Comparison of ENCODE assay signal across 13 cellular contexts in the genomic region with DNA sequence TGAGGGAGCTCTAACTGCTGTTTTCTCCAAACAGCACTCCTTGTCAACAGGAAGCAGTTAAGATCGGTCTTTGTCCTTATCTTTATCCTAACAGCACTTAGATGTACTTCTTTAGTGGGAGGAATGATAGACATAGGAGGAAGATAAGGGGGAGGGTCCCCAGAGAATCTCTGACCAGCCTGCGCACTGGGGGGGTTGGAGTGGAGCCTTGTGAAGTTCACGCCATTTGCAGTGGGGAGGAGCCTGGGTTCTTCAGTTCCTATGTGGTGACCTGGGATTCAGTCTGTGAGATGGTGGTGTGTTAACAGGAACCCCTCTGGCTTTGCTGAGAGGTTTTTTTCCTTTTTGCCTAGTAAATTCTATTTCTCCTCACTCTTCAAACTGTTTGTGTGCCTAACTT.
"Had no signal": no experiment of that assay in that cellular context is flagged by ENCODE, and none has a peak within 500 bp of the region (broad histone marks: within the 10 kb centered on the region; RNA-seq: fewer than 3 reads in every experiment).

No MANE protein-coding gene starts in this region.

- H3K36me3 ChIP-seq: right lobe of liver, thoracic aorta, tibial nerve, upper lobe of left lung had no signal

- H2AFZ ChIP-seq: parathyroid adenoma had no signal

- DNase-seq: dorsolateral prefrontal cortex; effector CD4-positive, alpha-beta T cell; mesenchymal stem cell; natural killer cell; right lobe of liver; small intestine; stimulated activated CD4-positive, alpha-beta T cell treated with anti-CD3 and anti-CD28 coated beads, Interleukin-15, amount 100 ng/mL, for 24 hours; stimulated activated CD4-positive, alpha-beta T cell treated with anti-CD3 and anti-CD28 coated beads, Interleukin-2, amount 100 ng/mL, for 48 hours; stimulated activated naive B cell treated with anti-CD40 and anti-IgM and Interleukin-4, amounts not matched to agents 10 μg/mL and 1 μg/mL and 100 μg/mL, for 72 hours; upper lobe of left lung had no signal

- ATAC-seq: natural killer cell; right lobe of liver; stimulated activated naive B cell treated with anti-CD40 and anti-IgM and Interleukin-4, amounts not matched to agents 10 μg/mL and 1 μg/mL and 100 μg/mL, for 72 hours had no signal

- H3K4me3 ChIP-seq: dorsolateral prefrontal cortex, right lobe of liver, thoracic aorta, tibial nerve, upper lobe of left lung had no signal

- H3K9me3 ChIP-seq: right lobe of liver, thoracic aorta, tibial nerve had no signal

- H3K4me1 ChIP-seq: parathyroid adenoma, tibial nerve, upper lobe of left lung had no signal

- H3K27ac ChIP-seq: dorsolateral prefrontal cortex, parathyroid adenoma, right lobe of liver, thoracic aorta, tibial nerve, upper lobe of left lung had no signal

- H3K9ac ChIP-seq: parathyroid adenoma had no signal

- H3K79me2 ChIP-seq: parathyroid adenoma had no signal

- H3K27me3 ChIP-seq: dorsolateral prefrontal cortex, right lobe of liver, tibial nerve, upper lobe of left lung had no signal
